15 cellular contexts compared by ENCODE assay signal in genomic region chr3:138673641-138674040, GRCh38.
DNase-seq lines count a peak whose midpoint lies in the region; ATAC-seq, FAIRE-seq and TF ChIP-seq lines count a peak whose summit lies in the region.
"Had no signal": no experiment of that assay in that cellular context is flagged by ENCODE, and none has a peak within 500 bp of the region (broad histone marks: within the 10 kb centered on the region; RNA-seq: fewer than 3 reads in every experiment).

No MANE protein-coding gene starts in this region.

- CTCF ChIA-PET in GM10248 (lab: Yijun Ruan, JAX) = interaction anchor here (1.0 to 1.3 kb wide), 3 partner anchors 23 to 250 kb away, joined by 3 to 4 read pairs (median 3); partner anchors contain the start of gene CEP70

- peaks cover 6% of the 10 kb centered on the region for H3K4me1 ChIP-seq in astrocyte (ENCODE audit: insufficient read depth, low read length)
- H3K4me1 ChIP-seq in foreskin keratinocyte = peaks cover 7% of the 10 kb centered on the region

- no peak overlapping the region for H3K9ac ChIP-seq in astrocyte (ENCODE audit: low read length)
- H3K9ac ChIP-seq: neural progenitor cell had no signal

- H3K4me3 Mint-ChIP-seq in astrocyte (ENCODE audit: unreplicated experiment) = no peak overlapping the region
- H3K4me3 Mint-ChIP-seq in effector memory CD8-positive, alpha-beta T cell = no peak overlapping the region
- H3K4me3 Mint-ChIP-seq: neural progenitor cell had no signal

- no peaks in the 10 kb centered on the region for H3K27me3 Mint-ChIP-seq in astrocyte (ENCODE audit: low read depth, unreplicated experiment)
- no peaks in the 10 kb centered on the region for H3K27me3 Mint-ChIP-seq in effector memory CD8-positive, alpha-beta T cell

- intact Hi-C loops in sciatic nerve (cut with DNase I) = no loop called here

- no peaks in the 10 kb centered on the region for H4K20me1 ChIP-seq in astrocyte (ENCODE audit: insufficient read depth, low read length)

- H3K27me3 ChIP-seq in astrocyte (ENCODE audit: insufficient read depth, low read length) (no peaks in the 10 kb centered on the region), foreskin keratinocyte (no peaks in the 10 kb centered on the region)
- H3K27me3 ChIP-seq: heart left ventricle, neural progenitor cell, tibial artery had no signal

- peaks cover 20% of the 10 kb centered on the region for H3K9me3 Mint-ChIP-seq in astrocyte (ENCODE audit: unreplicated experiment)
- peaks cover 3 to 12% of the 10 kb centered on the region in 2 donors for H3K9me3 Mint-ChIP-seq in effector memory CD8-positive, alpha-beta T cell

- H3K36me3 ChIP-seq in astrocyte (ENCODE audit: insufficient read depth, low read length) = peaks cover 3% of the 10 kb centered on the region

- POLR2A ChIA-PET in GM10248 (lab: Yijun Ruan, JAX) = no interaction called here

- ATAC-seq in foreskin keratinocyte (peak; percentile 26), sciatic nerve (peak; percentile 88), GM18867 (IDR thresholded peaks at IDR 0.05; ENCODE audit: unreplicated experiment) (no peak)
- ATAC-seq in effector memory CD8-positive, alpha-beta T cell (replicated peaks) = no peak
- ATAC-seq: A549, heart left ventricle had no signal

- TF ChIP-seq CTCF in astrocyte (IDR thresholded peaks at IDR 0.05; ENCODE audit: insufficient read depth, low read depth, low read length) (no peak), foreskin keratinocyte (conservative IDR thresholded peaks at IDR 0.05) (no peak), GM10248 (IDR thresholded peaks at IDR 0.05; ENCODE audit: control extremely low read depth, extremely low read depth, low read depth, missing control alignments) (no peak)

- H3K36me3 Mint-ChIP-seq in astrocyte (ENCODE audit: low read depth, unreplicated experiment) = peaks cover 38% of the 10 kb centered on the region
- H3K36me3 Mint-ChIP-seq in effector memory CD8-positive, alpha-beta T cell (ENCODE audit: insufficient read depth) = peaks cover 13% of the 10 kb centered on the region

- DNase-seq in NCI-H2081 (lab: John Stamatoyannopoulos, UW) = peak; percentile 53 to 72
- no peak for DNase-seq in NCI-H2081 treated with DMSO at 0.1 percent for 48 hours (lab: John Stamatoyannopoulos, UW)
- peak; percentile 94 for DNase-seq in astrocyte (ENCODE audit: low read depth)
- DNase-seq in foreskin keratinocyte = peak; percentile 15 to 31
- DNase-seq in sciatic nerve (ENCODE audit: low spot score) = no peak
- no peak for DNase-seq in GM10248 (ENCODE audit: extremely low spot score)
- DNase-seq in effector memory CD8-positive, alpha-beta T cell = no peak
- DNase-seq: activated CD4-positive, alpha-beta T cell treated with anti-CD3 and anti-CD28 coated beads, Interleukin-2, amount 50 U/mL, for 48 hours; aorta; heart left ventricle; NCI-H2171; tibial artery had no signal

- peak overlapping the region; percentile 26 for H3K4me2 ChIP-seq in astrocyte (ENCODE audit: low read length)
- H3K4me2 ChIP-seq: A549, neural progenitor cell had no signal

- peaks cover 27% of the 10 kb centered on the region for H3K4me1 Mint-ChIP-seq in astrocyte (ENCODE audit: low read depth, unreplicated experiment)
- H3K4me1 Mint-ChIP-seq in effector memory CD8-positive, alpha-beta T cell (ENCODE audit: low read depth in 2 of 2) = no peaks in the 10 kb centered on the region

- H3K27ac ChIP-seq in astrocyte (ENCODE audit: low read depth, low read length) (peak overlapping the region; percentile 24), foreskin keratinocyte (peak overlapping the region; percentile 42)
- H3K27ac ChIP-seq: A549, heart left ventricle, neural progenitor cell, tibial artery had no signal

- H2AFZ ChIP-seq in astrocyte (ENCODE audit: low read depth, low read length) = no peak overlapping the region
- H2AFZ ChIP-seq: neural progenitor cell had no signal

- FAIRE-seq in astrocyte (lab: Jason Lieb, UNC) = no peak
- FAIRE-seq: A549 had no signal

- peak overlapping the region; percentile 92 for H3K27ac Mint-ChIP-seq in astrocyte (ENCODE audit: unreplicated experiment)
- no peak overlapping the region for H3K27ac Mint-ChIP-seq in effector memory CD8-positive, alpha-beta T cell
- H3K27ac Mint-ChIP-seq: neural progenitor cell had no signal

- H3K79me2 ChIP-seq in astrocyte (ENCODE audit: insufficient read depth, low read length) = no peaks in the 10 kb centered on the region

- H3K4me3 ChIP-seq in astrocyte (ENCODE audit: insufficient read depth, low read depth, low read length) = no peak overlapping the region
- H3K4me3 ChIP-seq: A549, heart left ventricle, neural progenitor cell, tibial artery had no signal

- peaks cover 3% of the 10 kb centered on the region for H3K9me3 ChIP-seq in astrocyte (ENCODE audit: insufficient read depth, low read depth, low read length)

Comparison
In these comparisons a context has a peak if more than half of its experiments do, and no peak if none do; other contexts are left out.
1. DNase-seq: peak in NCI-H2081 (2 of 2), astrocyte (single experiment) and foreskin keratinocyte (2 of 2); none in NCI-H2081 treated with DMSO at 0.1 percent for 48 hours (single experiment), sciatic nerve (single experiment), GM10248 (single experiment) and effector memory CD8-positive, alpha-beta T cell (0 of 3).
2. ATAC-seq: peak in foreskin keratinocyte (single experiment) and sciatic nerve (single experiment); none in GM18867 (single experiment) and effector memory CD8-positive, alpha-beta T cell (single experiment).